ENCODE assay signal across 1 cellular context in genomic region chr4:89056953-89057398, GRCh38.
TF ChIP-seq lines count a peak whose summit lies in the region.

Gene FAM13A, minus strand, starts transcription at chr4:89057185. Its CDS starts 221 bp downstream, at chr4:89056964.

TF ChIP-seq in K562, 482 proteins besides CTCF, POLR2A, EP300 and RAD21 (continued from another document):
- TF ChIP-seq MGA (IDR thresholded peaks at IDR 0.05): peak; percentile 78
- TF ChIP-seq COPS2 (conservative IDR thresholded peaks at IDR 0.05): no peak
- TF ChIP-seq ZNF707 (CRISPR knock-in tag; conservative IDR thresholded peaks at IDR 0.05): no peak
- no peak for TF ChIP-seq KHSRP (IDR thresholded peaks at IDR 0.05)
- TF ChIP-seq ZBTB12 (CRISPR knock-in tag; IDR thresholded peaks at IDR 0.05): no peak
- no peak for TF ChIP-seq CREBBP (IDR thresholded peaks at IDR 0.05; ENCODE audit: low read depth, low read length)
- no peak for TF ChIP-seq MTF1 (CRISPR knock-in tag; IDR thresholded peaks at IDR 0.05; ENCODE audit: borderline replicate concordance)
- no peak for TF ChIP-seq TEAD2 (tag; IDR thresholded peaks at IDR 0.05)
- no peak for TF ChIP-seq RFX7 (CRISPR knock-in tag; IDR thresholded peaks at IDR 0.05)
- peak; percentile 82 for TF ChIP-seq L3MBTL2 (IDR thresholded peaks at IDR 0.05)
- TF ChIP-seq CHAMP1 (IDR thresholded peaks at IDR 0.05): peak; percentile 50; the same call in 1 of the 2 replicates
- no peak for TF ChIP-seq ELK1 (CRISPR knock-in tag; IDR thresholded peaks at IDR 0.05)
- no peak for TF ChIP-seq RERE (CRISPR knock-in tag; IDR thresholded peaks at IDR 0.05; ENCODE audit: borderline replicate concordance)
- TF ChIP-seq CBFA2T2 (conservative IDR thresholded peaks at IDR 0.05): peak; percentile 96
- TF ChIP-seq ZNF408 (CRISPR knock-in tag; IDR thresholded peaks at IDR 0.05; ENCODE audit: low read depth): no peak
TF ChIP-seq in K562: peak in this region for 108.
